Comparison of ENCODE assay signal across 2 cellular contexts in the genomic region with DNA sequence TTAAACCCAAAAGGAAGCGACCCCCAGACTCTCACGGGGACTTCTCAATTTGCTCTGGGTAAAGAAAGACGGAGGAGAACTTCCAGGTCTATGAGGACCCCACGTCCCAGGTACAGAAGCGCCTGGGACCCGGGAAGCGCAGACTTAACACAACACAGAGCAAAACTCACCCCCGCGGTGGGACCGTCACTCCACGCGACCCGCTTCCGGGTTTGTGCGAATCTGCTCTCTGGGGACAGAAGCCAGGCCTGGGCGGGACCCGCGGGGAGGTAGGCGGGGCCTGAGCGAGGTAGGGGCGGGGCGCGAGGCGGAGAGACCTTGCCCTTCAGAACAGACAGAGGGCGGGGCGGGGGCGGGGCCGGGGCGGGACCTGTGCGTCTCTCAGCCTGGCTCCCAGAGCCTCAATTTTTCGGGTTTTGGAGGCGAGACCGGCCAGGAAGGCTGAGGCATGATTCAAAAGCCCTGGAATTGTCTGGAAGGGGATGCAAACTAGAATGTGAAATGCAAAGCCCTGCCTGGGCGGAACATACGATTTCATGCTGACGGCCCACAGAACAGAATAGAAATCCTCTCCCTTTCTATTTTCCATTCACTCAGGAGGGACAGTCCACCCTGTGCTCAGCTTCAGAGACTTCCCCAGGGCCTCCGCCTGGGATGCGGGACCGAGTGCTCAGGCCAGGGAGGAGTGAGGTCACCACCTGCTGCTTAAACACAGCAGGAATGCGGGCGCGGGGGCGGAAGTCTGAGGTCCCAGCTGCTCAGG.
TF ChIP-seq lines count a peak whose summit lies in the region.

No MANE protein-coding gene starts in this region.

TF ChIP-seq in A549, 52 proteins besides CTCF, POLR2A, EP300 and RAD21:
- TF ChIP-seq, protein P1, sequence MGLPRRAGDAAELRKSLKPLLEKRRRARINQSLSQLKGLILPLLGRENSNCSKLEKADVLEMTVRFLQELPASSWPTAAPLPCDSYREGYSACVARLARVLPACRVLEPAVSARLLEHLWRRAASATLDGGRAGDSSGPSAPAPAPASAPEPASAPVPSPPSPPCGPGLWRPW (IDR thresholded peaks at IDR 0.05): no peak
- TF ChIP-seq RCOR1 (IDR thresholded peaks at IDR 0.05; ENCODE audit: low read depth, low read length) (no peak), HDAC2 (IDR thresholded peaks at IDR 0.05) (no peak), NR3C1 (IDR thresholded peaks at IDR 0.05) (no peak), RNF2 (IDR thresholded peaks at IDR 0.05; ENCODE audit: borderline replicate concordance, low read depth) (no peak), SREBF2 (IDR thresholded peaks at IDR 0.05) (no peak), EHMT2 (IDR thresholded peaks at IDR 0.05; ENCODE audit: low read depth) (no peak), JUN (IDR thresholded peaks at IDR 0.05) (no peak), ZNF302 (CRISPR knock-in tag; IDR thresholded peaks at IDR 0.05) (no peak), NFE2L2 (conservative IDR thresholded peaks at IDR 0.05; ENCODE audit: low read length) (no peak)

TF ChIP-seq in HepG2, 621 proteins besides CTCF, POLR2A, EP300 and RAD21 (continues in another document):
- TF ChIP-seq, protein P2, sequence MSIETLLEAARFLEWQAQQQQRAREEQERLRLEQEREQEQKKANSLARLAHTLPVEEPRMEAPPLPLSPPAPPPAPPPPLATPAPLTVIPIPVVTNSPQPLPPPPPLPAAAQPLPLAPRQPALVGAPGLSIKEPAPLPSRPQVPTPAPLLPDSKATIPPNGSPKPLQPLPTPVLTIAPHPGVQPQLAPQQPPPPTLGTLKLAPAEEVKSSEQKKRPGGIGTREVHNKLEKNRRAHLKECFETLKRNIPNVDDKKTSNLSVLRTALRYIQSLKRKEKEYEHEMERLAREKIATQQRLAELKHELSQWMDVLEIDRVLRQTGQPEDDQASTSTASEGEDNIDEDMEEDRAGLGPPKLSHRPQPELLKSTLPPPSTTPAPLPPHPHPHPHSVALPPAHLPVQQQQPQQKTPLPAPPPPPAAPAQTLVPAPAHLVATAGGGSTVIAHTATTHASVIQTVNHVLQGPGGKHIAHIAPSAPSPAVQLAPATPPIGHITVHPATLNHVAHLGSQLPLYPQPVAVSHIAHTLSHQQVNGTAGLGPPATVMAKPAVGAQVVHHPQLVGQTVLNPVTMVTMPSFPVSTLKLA (IDR thresholded peaks at IDR 0.05): 0 out of 2 replicates have a peak, but pooled peaks have one; percentile 4
- TF ChIP-seq ZNF460 (CRISPR knock-in tag; IDR thresholded peaks at IDR 0.05; ENCODE audit: borderline replicate concordance) (no peak), ZSCAN20 (CRISPR knock-in tag; IDR thresholded peaks at IDR 0.05; ENCODE audit: borderline replicate concordance) (0 out of 2 replicates have a peak, but pooled peaks have one; percentile 37), ZNF607 (CRISPR knock-in tag; IDR thresholded peaks at IDR 0.05; ENCODE audit: borderline replicate concordance) (peak; percentile 54; the same call in 1 of the 2 replicates), ZC3H4 (CRISPR knock-in tag; IDR thresholded peaks at IDR 0.05; ENCODE audit: borderline replicate concordance) (no peak), MED1 (CRISPR knock-in tag; IDR thresholded peaks at IDR 0.05) (peak; percentile 49), MAZ (IDR thresholded peaks at IDR 0.05; ENCODE audit: borderline replicate concordance, low read depth, low read length) (peak; percentile 47; the same call in 1 of the 2 replicates), MAZ (CRISPR knock-in tag; IDR thresholded peaks at IDR 0.05; ENCODE audit: low read depth) (no peak), STAG1 (CRISPR knock-in tag; IDR thresholded peaks at IDR 0.05) (0 out of 2 replicates have a peak, but pooled peaks have one; percentile 2), SATB2 (CRISPR knock-in tag; IDR thresholded peaks at IDR 0.05) (0 out of 2 replicates have a peak, but pooled peaks have one; percentile 32), KDM5B (CRISPR knock-in tag; IDR thresholded peaks at IDR 0.05; ENCODE audit: borderline replicate concordance) (0 out of 2 replicates have a peak, but pooled peaks have one; percentile 43), HOXA3 (CRISPR knock-in tag; IDR thresholded peaks at IDR 0.05) (peak; percentile 59; the same call in 1 of the 2 replicates), ZFX (CRISPR knock-in tag; IDR thresholded peaks at IDR 0.05; ENCODE audit: low read depth) (peak; percentile 48), FOXA3 (CRISPR knock-in tag; IDR thresholded peaks at IDR 0.05) (0 out of 2 replicates have a peak, but pooled peaks have one; percentile 19), CEBPB (IDR thresholded peaks at IDR 0.05; ENCODE audit: borderline replicate concordance, low read depth, low read length) (no peak), PRPF4 (IDR thresholded peaks at IDR 0.05; ENCODE audit: low read depth, low read length, poor library complexity, severe bottlenecking) (no peak), HOXA5 (CRISPR knock-in tag; IDR thresholded peaks at IDR 0.05) (0 out of 2 replicates have a peak, but pooled peaks have one; percentile 35), KAT8 (CRISPR knock-in tag; IDR thresholded peaks at IDR 0.05) (peak; percentile 57; the same call in 1 of the 2 replicates)
- TF ChIP-seq, protein P3, sequence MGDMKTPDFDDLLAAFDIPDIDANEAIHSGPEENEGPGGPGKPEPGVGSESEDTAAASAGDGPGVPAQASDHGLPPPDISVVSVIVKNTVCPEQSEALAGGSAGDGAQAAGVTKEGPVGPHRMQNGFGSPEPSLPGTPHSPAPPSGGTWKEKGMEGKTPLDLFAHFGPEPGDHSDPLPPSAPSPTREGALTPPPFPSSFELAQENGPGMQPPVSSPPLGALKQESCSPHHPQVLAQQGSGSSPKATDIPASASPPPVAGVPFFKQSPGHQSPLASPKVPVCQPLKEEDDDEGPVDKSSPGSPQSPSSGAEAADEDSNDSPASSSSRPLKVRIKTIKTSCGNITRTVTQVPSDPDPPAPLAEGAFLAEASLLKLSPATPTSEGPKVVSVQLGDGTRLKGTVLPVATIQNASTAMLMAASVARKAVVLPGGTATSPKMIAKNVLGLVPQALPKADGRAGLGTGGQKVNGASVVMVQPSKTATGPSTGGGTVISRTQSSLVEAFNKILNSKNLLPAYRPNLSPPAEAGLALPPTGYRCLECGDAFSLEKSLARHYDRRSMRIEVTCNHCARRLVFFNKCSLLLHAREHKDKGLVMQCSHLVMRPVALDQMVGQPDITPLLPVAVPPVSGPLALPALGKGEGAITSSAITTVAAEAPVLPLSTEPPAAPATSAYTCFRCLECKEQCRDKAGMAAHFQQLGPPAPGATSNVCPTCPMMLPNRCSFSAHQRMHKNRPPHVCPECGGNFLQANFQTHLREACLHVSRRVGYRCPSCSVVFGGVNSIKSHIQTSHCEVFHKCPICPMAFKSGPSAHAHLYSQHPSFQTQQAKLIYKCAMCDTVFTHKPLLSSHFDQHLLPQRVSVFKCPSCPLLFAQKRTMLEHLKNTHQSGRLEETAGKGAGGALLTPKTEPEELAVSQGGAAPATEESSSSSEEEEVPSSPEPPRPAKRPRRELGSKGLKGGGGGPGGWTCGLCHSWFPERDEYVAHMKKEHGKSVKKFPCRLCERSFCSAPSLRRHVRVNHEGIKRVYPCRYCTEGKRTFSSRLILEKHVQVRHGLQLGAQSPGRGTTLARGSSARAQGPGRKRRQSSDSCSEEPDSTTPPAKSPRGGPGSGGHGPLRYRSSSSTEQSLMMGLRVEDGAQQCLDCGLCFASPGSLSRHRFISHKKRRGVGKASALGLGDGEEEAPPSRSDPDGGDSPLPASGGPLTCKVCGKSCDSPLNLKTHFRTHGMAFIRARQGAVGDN (CRISPR knock-in tag; IDR thresholded peaks at IDR 0.05): peak; percentile 76
- TF ChIP-seq, protein P4, sequence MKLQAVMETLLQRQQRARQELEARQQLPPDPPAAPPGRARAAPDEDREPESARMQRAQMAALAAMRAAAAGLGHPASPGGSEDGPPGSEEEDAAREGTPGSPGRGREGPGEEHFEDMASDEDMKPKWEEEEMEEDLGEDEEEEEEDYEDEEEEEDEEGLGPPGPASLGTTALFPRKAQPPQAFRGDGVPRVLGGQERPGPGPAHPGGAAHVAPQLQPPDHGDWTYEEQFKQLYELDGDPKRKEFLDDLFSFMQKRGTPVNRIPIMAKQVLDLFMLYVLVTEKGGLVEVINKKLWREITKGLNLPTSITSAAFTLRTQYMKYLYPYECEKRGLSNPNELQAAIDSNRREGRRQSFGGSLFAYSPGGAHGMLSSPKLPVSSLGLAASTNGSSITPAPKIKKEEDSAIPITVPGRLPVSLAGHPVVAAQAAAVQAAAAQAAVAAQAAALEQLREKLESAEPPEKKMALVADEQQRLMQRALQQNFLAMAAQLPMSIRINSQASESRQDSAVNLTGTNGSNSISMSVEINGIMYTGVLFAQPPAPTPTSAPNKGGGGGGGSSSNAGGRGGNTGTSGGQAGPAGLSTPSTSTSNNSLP (IDR thresholded peaks at IDR 0.05; ENCODE audit: low read depth, low read length): no peak
- TF ChIP-seq, protein P5, sequence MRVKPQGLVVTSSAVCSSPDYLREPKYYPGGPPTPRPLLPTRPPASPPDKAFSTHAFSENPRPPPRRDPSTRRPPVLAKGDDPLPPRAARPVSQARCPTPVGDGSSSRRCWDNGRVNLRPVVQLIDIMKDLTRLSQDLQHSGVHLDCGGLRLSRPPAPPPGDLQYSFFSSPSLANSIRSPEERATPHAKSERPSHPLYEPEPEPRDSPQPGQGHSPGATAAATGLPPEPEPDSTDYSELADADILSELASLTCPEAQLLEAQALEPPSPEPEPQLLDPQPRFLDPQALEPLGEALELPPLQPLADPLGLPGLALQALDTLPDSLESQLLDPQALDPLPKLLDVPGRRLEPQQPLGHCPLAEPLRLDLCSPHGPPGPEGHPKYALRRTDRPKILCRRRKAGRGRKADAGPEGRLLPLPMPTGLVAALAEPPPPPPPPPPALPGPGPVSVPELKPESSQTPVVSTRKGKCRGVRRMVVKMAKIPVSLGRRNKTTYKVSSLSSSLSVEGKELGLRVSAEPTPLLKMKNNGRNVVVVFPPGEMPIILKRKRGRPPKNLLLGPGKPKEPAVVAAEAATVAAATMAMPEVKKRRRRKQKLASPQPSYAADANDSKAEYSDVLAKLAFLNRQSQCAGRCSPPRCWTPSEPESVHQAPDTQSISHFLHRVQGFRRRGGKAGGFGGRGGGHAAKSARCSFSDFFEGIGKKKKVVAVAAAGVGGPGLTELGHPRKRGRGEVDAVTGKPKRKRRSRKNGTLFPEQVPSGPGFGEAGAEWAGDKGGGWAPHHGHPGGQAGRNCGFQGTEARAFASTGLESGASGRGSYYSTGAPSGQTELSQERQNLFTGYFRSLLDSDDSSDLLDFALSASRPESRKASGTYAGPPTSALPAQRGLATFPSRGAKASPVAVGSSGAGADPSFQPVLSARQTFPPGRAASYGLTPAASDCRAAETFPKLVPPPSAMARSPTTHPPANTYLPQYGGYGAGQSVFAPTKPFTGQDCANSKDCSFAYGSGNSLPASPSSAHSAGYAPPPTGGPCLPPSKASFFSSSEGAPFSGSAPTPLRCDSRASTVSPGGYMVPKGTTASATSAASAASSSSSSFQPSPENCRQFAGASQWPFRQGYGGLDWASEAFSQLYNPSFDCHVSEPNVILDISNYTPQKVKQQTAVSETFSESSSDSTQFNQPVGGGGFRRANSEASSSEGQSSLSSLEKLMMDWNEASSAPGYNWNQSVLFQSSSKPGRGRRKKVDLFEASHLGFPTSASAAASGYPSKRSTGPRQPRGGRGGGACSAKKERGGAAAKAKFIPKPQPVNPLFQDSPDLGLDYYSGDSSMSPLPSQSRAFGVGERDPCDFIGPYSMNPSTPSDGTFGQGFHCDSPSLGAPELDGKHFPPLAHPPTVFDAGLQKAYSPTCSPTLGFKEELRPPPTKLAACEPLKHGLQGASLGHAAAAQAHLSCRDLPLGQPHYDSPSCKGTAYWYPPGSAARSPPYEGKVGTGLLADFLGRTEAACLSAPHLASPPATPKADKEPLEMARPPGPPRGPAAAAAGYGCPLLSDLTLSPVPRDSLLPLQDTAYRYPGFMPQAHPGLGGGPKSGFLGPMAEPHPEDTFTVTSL (CRISPR knock-in tag; IDR thresholded peaks at IDR 0.05; ENCODE audit: borderline replicate concordance): no peak
- TF ChIP-seq, protein P6, sequence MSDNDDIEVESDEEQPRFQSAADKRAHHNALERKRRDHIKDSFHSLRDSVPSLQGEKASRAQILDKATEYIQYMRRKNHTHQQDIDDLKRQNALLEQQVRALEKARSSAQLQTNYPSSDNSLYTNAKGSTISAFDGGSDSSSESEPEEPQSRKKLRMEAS (IDR thresholded peaks at IDR 0.05): peak; percentile 23
- TF ChIP-seq, protein P7, sequence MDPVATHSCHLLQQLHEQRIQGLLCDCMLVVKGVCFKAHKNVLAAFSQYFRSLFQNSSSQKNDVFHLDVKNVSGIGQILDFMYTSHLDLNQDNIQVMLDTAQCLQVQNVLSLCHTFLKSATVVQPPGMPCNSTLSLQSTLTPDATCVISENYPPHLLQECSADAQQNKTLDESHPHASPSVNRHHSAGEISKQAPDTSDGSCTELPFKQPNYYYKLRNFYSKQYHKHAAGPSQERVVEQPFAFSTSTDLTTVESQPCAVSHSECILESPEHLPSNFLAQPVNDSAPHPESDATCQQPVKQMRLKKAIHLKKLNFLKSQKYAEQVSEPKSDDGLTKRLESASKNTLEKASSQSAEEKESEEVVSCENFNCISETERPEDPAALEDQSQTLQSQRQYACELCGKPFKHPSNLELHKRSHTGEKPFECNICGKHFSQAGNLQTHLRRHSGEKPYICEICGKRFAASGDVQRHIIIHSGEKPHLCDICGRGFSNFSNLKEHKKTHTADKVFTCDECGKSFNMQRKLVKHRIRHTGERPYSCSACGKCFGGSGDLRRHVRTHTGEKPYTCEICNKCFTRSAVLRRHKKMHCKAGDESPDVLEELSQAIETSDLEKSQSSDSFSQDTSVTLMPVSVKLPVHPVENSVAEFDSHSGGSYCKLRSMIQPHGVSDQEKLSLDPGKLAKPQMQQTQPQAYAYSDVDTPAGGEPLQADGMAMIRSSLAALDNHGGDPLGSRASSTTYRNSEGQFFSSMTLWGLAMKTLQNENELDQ (CRISPR knock-in tag; IDR thresholded peaks at IDR 0.05; ENCODE audit: borderline replicate concordance): no peak
- TF ChIP-seq, protein P8, sequence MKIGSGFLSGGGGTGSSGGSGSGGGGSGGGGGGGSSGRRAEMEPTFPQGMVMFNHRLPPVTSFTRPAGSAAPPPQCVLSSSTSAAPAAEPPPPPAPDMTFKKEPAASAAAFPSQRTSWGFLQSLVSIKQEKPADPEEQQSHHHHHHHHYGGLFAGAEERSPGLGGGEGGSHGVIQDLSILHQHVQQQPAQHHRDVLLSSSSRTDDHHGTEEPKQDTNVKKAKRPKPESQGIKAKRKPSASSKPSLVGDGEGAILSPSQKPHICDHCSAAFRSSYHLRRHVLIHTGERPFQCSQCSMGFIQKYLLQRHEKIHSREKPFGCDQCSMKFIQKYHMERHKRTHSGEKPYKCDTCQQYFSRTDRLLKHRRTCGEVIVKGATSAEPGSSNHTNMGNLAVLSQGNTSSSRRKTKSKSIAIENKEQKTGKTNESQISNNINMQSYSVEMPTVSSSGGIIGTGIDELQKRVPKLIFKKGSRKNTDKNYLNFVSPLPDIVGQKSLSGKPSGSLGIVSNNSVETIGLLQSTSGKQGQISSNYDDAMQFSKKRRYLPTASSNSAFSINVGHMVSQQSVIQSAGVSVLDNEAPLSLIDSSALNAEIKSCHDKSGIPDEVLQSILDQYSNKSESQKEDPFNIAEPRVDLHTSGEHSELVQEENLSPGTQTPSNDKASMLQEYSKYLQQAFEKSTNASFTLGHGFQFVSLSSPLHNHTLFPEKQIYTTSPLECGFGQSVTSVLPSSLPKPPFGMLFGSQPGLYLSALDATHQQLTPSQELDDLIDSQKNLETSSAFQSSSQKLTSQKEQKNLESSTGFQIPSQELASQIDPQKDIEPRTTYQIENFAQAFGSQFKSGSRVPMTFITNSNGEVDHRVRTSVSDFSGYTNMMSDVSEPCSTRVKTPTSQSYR (CRISPR knock-in tag; IDR thresholded peaks at IDR 0.05; ENCODE audit: borderline replicate concordance): no peak
